In genomic region chr6:155309150-155309549, GRCh38 we compare ENCODE assay signal across 1 cellular context.
TF ChIP-seq lines count a peak whose summit lies in the region.

No MANE protein-coding gene starts in this region.

TF ChIP-seq in HepG2, 621 proteins besides CTCF, POLR2A, EP300 and RAD21 (continues in another document):
- TF ChIP-seq ZBTB46 (CRISPR knock-in tag; IDR thresholded peaks at IDR 0.05; ENCODE audit: borderline replicate concordance) = no peak
- TF ChIP-seq ZNF501 (CRISPR knock-in tag; IDR thresholded peaks at IDR 0.05) = no peak
- no peak for TF ChIP-seq ZC3H4 (CRISPR knock-in tag; IDR thresholded peaks at IDR 0.05; ENCODE audit: borderline replicate concordance)
- no peak for TF ChIP-seq EZH2 (conservative IDR thresholded peaks at IDR 0.05; ENCODE audit: low read depth, low read length)
- TF ChIP-seq ZFP41 (CRISPR knock-in tag; IDR thresholded peaks at IDR 0.05; ENCODE audit: borderline replicate concordance) = no peak
- TF ChIP-seq ZNF446 (CRISPR knock-in tag; IDR thresholded peaks at IDR 0.05) = no peak
- peak; percentile 44; the same call in 1 of the 2 replicates for TF ChIP-seq FOSL1 (CRISPR knock-in tag; IDR thresholded peaks at IDR 0.05; ENCODE audit: borderline replicate concordance)
- TF ChIP-seq CEBPG (CRISPR knock-in tag; IDR thresholded peaks at IDR 0.05) = no peak
- TF ChIP-seq ELK4 (CRISPR knock-in tag; IDR thresholded peaks at IDR 0.05; ENCODE audit: borderline replicate concordance) = no peak
- TF ChIP-seq ZBTB3 (CRISPR knock-in tag; IDR thresholded peaks at IDR 0.05; ENCODE audit: borderline replicate concordance, low read depth) = no peak
- TF ChIP-seq AKNA (CRISPR knock-in tag; IDR thresholded peaks at IDR 0.05; ENCODE audit: borderline replicate concordance) = no peak
- no peak for TF ChIP-seq HDAC6 (IDR thresholded peaks at IDR 0.05; ENCODE audit: low read depth, low read length)
- no peak for TF ChIP-seq TOPORS (CRISPR knock-in tag; IDR thresholded peaks at IDR 0.05)
- TF ChIP-seq ZMYM2 (CRISPR knock-in tag; IDR thresholded peaks at IDR 0.05) = peak; percentile 90; the same call in 1 of the 2 replicates
- TF ChIP-seq KDM3A (CRISPR knock-in tag; IDR thresholded peaks at IDR 0.05; ENCODE audit: low read depth) = no peak
- TF ChIP-seq RBFOX2 (IDR thresholded peaks at IDR 0.05; ENCODE audit: low read depth, low read length) = no peak
- TF ChIP-seq ZNF280B (CRISPR knock-in tag; IDR thresholded peaks at IDR 0.05; ENCODE audit: borderline replicate concordance) = no peak
- no peak for TF ChIP-seq SKIL (CRISPR knock-in tag; IDR thresholded peaks at IDR 0.05; ENCODE audit: borderline replicate concordance)
- no peak for TF ChIP-seq ZFP62 (CRISPR knock-in tag; IDR thresholded peaks at IDR 0.05)
- TF ChIP-seq ZBTB14 (CRISPR knock-in tag; IDR thresholded peaks at IDR 0.05) = no peak
- no peak for TF ChIP-seq ZNF616 (CRISPR knock-in tag; IDR thresholded peaks at IDR 0.05; ENCODE audit: low read depth)
- no peak for TF ChIP-seq AGO2 (optimal IDR thresholded peaks at IDR 0.05; ENCODE audit: low read depth, low read length)
- TF ChIP-seq ELF1 (CRISPR knock-in tag; IDR thresholded peaks at IDR 0.05) = no peak
- TF ChIP-seq ZNF460 (CRISPR knock-in tag; IDR thresholded peaks at IDR 0.05; ENCODE audit: borderline replicate concordance) = no peak
- TF ChIP-seq IKZF5 (CRISPR knock-in tag; IDR thresholded peaks at IDR 0.05) = no peak
- no peak for TF ChIP-seq ARID2 (CRISPR knock-in tag; IDR thresholded peaks at IDR 0.05; ENCODE audit: borderline replicate concordance)
- TF ChIP-seq DMAP1 (CRISPR knock-in tag; IDR thresholded peaks at IDR 0.05) = no peak
- TF ChIP-seq U2AF1 (optimal IDR thresholded peaks at IDR 0.05; ENCODE audit: low read depth, low read length) = no peak
- no peak for TF ChIP-seq ZNF674 (CRISPR knock-in tag; IDR thresholded peaks at IDR 0.05; ENCODE audit: low read depth)
- peak; percentile 32; the same call in 1 of the 2 replicates for TF ChIP-seq RCOR2 (CRISPR knock-in tag; IDR thresholded peaks at IDR 0.05)
- no peak for TF ChIP-seq MLLT10 (CRISPR knock-in tag; IDR thresholded peaks at IDR 0.05)
- no peak for TF ChIP-seq ATF4 (CRISPR knock-in tag; IDR thresholded peaks at IDR 0.05)
- TF ChIP-seq FIP1L1 (IDR thresholded peaks at IDR 0.05; ENCODE audit: borderline replicate concordance, insufficient read depth, low read depth, low read length) = no peak
- no peak for TF ChIP-seq AFF4 (CRISPR knock-in tag; IDR thresholded peaks at IDR 0.05)
- no peak for TF ChIP-seq LCORL (IDR thresholded peaks at IDR 0.05)
- TF ChIP-seq LCORL (CRISPR knock-in tag; IDR thresholded peaks at IDR 0.05) = no peak
- TF ChIP-seq ARID3A (IDR thresholded peaks at IDR 0.05; ENCODE audit: low read depth, low read length) = 0 out of 2 replicates have a peak, but pooled peaks have one; percentile 11
- TF ChIP-seq NCOA1 (CRISPR knock-in tag; IDR thresholded peaks at IDR 0.05) = no peak
- TF ChIP-seq MTERF4 (CRISPR knock-in tag; IDR thresholded peaks at IDR 0.05) = no peak
